ENCODE assay signal across 1 cellular context in genomic region chr20:5621305-5621704, GRCh38.
TF ChIP-seq lines count a peak whose summit lies in the region.

No MANE protein-coding gene starts in this region.

TF ChIP-seq in GM23338, 12 proteins besides CTCF, POLR2A, EP300 and RAD21 (continued from another document):
- TF ChIP-seq, protein P1, sequence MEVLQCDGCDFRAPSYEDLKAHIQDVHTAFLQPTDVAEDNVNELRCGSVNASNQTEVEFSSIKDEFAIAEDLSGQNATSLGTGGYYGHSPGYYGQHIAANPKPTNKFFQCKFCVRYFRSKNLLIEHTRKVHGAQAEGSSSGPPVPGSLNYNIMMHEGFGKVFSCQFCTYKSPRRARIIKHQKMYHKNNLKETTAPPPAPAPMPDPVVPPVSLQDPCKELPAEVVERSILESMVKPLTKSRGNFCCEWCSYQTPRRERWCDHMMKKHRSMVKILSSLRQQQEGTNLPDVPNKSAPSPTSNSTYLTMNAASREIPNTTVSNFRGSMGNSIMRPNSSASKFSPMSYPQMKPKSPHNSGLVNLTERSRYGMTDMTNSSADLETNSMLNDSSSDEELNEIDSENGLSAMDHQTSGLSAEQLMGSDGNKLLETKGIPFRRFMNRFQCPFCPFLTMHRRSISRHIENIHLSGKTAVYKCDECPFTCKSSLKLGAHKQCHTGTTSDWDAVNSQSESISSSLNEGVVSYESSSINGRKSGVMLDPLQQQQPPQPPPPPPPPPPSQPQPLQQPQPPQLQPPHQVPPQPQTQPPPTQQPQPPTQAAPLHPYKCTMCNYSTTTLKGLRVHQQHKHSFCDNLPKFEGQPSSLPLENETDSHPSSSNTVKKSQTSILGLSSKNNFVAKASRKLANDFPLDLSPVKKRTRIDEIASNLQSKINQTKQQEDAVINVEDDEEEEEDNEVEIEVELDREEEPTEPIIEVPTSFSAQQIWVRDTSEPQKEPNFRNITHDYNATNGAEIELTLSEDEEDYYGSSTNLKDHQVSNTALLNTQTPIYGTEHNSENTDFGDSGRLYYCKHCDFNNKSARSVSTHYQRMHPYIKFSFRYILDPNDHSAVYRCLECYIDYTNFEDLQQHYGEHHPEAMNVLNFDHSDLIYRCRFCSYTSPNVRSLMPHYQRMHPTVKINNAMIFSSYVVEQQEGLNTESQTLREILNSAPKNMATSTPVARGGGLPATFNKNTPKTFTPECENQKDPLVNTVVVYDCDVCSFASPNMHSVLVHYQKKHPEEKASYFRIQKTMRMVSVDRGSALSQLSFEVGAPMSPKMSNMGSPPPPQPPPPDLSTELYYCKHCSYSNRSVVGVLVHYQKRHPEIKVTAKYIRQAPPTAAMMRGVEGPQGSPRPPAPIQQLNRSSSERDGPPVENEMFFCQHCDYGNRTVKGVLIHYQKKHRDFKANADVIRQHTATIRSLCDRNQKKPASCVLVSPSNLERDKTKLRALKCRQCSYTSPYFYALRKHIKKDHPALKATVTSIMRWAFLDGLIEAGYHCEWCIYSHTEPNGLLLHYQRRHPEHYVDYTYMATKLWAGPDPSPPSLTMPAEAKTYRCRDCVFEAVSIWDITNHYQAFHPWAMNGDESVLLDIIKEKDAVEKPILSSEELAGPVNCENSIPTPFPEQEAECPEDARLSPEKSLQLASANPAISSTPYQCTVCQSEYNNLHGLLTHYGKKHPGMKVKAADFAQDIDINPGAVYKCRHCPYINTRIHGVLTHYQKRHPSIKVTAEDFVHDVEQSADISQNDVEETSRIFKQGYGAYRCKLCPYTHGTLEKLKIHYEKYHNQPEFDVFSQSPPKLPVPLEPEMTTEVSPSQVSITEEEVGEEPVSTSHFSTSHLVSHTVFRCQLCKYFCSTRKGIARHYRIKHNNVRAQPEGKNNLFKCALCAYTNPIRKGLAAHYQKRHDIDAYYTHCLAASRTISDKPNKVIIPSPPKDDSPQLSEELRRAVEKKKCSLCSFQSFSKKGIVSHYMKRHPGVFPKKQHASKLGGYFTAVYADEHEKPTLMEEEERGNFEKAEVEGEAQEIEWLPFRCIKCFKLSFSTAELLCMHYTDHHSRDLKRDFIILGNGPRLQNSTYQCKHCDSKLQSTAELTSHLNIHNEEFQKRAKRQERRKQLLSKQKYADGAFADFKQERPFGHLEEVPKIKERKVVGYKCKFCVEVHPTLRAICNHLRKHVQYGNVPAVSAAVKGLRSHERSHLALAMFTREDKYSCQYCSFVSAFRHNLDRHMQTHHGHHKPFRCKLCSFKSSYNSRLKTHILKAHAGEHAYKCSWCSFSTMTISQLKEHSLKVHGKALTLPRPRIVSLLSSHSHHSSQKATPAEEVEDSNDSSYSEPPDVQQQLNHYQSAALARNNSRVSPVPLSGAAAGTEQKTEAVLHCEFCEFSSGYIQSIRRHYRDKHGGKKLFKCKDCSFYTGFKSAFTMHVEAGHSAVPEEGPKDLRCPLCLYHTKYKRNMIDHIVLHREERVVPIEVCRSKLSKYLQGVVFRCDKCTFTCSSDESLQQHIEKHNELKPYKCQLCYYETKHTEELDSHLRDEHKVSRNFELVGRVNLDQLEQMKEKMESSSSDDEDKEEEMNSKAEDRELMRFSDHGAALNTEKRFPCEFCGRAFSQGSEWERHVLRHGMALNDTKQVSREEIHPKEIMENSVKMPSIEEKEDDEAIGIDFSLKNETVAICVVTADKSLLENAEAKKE (CRISPR knock-in tag; IDR thresholded peaks at IDR 0.05): no peak
- TF ChIP-seq EZH2phosphoT487 (IDR thresholded peaks at IDR 0.05; ENCODE audit: unreplicated experiment): no peak
- no peak for TF ChIP-seq STAT1 (IDR thresholded peaks at IDR 0.05; ENCODE audit: unreplicated experiment)
- TF ChIP-seq ZNF331 (CRISPR knock-in tag; IDR thresholded peaks at IDR 0.05; ENCODE audit: low read depth): no peak
- TF ChIP-seq POLR2AphosphoS5 (IDR thresholded peaks at IDR 0.05; ENCODE audit: low read depth): no peak
- TF ChIP-seq EZH2 (IDR thresholded peaks at IDR 0.05; ENCODE audit: low read depth, unreplicated experiment): no peak
- no peak for TF ChIP-seq CREB1 (CRISPR knock-in tag; IDR thresholded peaks at IDR 0.05; ENCODE audit: low read depth)
- TF ChIP-seq ZNF114 (CRISPR knock-in tag; IDR thresholded peaks at IDR 0.05): no peak
- no peak for TF ChIP-seq JUNB (IDR thresholded peaks at IDR 0.05; ENCODE audit: unreplicated experiment)
